Comparison of ENCODE assay signal across 25 cellular contexts in genomic region chr16:62615526-62615925, GRCh38.
"Had no signal": no experiment of that assay in that cellular context is flagged by ENCODE, and none has a peak within 500 bp of the region (broad histone marks: within the 10 kb centered on the region; RNA-seq: fewer than 3 reads in every experiment).

No MANE protein-coding gene starts in this region.

- H3K27me3 ChIP-seq: colonic mucosa, esophagus squamous epithelium, gastrocnemius medialis, left lung had no signal

- ATAC-seq: effector memory CD8-positive, alpha-beta T cell; esophagus mucosa; gastrocnemius medialis; heart right ventricle; left cardiac atrium; left lung; left ventricle myocardium superior; lower lobe of right lung had no signal

- H3K4me1 ChIP-seq: colonic mucosa, esophagus squamous epithelium, gastrocnemius medialis, heart right ventricle, left lung, lower lobe of right lung had no signal

- H3K4me3 ChIP-seq: colonic mucosa, esophagus squamous epithelium, gastrocnemius medialis, heart right ventricle, left lung, lower lobe of right lung had no signal

- H3K36me3 ChIP-seq: colonic mucosa, esophagus squamous epithelium, gastrocnemius medialis, heart right ventricle, left lung, lower lobe of right lung had no signal

- H3K9me3 ChIP-seq: colonic mucosa, gastrocnemius medialis, lower lobe of right lung had no signal

- FAIRE-seq: endometrium, islet of Langerhans, keratinocyte had no signal

- H3K27ac ChIP-seq: colonic mucosa, epithelial cell of prostate, esophagus squamous epithelium, gastrocnemius medialis, heart right ventricle, left lung, lower lobe of right lung had no signal

- DNase-seq: colonic mucosa; cortex of kidney; effector CD8-positive, alpha-beta T cell; effector memory CD8-positive, alpha-beta T cell; endodermal cell; erythroblast; esophagus squamous epithelium; foreskin fibroblast; foreskin melanocyte; gastrocnemius medialis; glutamatergic neuron; head of caudate nucleus; heart right ventricle; hippocampal formation; left cardiac atrium; left lung; left ventricle myocardium superior; lower lobe of right lung; mesendoderm; midbrain had no signal
